Comparison of ENCODE assay signal across 17 cellular contexts in the genomic region with DNA sequence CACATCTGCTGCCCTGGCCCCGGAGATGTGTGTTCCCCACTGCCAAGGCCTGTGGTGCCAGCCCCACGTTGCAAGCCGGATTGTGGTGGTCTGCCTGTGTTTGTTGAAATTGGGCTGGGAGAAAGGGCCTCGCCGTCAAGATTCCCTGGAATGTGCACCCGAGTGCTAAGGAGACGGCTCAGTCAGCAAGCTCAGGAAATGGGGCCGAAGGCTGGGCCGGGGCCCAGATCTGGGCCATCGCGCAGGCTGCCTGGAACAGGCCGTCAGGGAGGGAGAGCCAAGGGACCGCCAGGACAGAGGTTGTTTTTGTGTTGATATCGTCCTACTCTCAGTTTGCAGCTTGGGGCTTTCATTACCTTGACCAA.
DNase-seq lines count a peak whose midpoint lies in the region; ATAC-seq and TF ChIP-seq lines count a peak whose summit lies in the region.
"Had no signal": no experiment of that assay in that cellular context is flagged by ENCODE, and none has a peak within 500 bp of the region (broad histone marks: within the 10 kb centered on the region; RNA-seq: fewer than 3 reads in every experiment).

No MANE protein-coding gene starts in this region.

- TF ChIP-seq CTCF in foreskin fibroblast (IDR thresholded peaks at IDR 0.05; ENCODE audit: low read depth, low read length): no peak

- DNase-seq in G401 (ENCODE audit: low spot score): peak; percentile 62
- DNase-seq in left lobe of liver (ENCODE audit: low spot score): no peak
- no peak for DNase-seq in sciatic nerve (ENCODE audit: low spot score)
- DNase-seq in GOT3 (lab: John Stamatoyannopoulos, UW): no peak
- DNase-seq in foreskin fibroblast: no peak
- DNase-seq in foreskin melanocyte: no peak
- DNase-seq: activated CD4-positive, alpha-beta T cell treated with anti-CD3 and anti-CD28 coated beads, Interleukin-2, amount 50 U/mL, for 1 hour; activated T-cell treated with anti-CD3 and anti-CD28 coated beads, Interleukin-2, amount 50 U/mL, for 24 hours; NCI-H1694 treated with DMSO at 0.1 percent for 48 hours; NCI-H524; OCI-M1; SK-N-SH; stimulated activated CD4-positive, alpha-beta T cell treated with anti-CD3 and anti-CD28 coated beads, Interleukin-4, amount 100 ng/mL, for 4 hours had no signal

- H3K4me1 ChIP-seq in duodenal mucosa (ENCODE audit: control insufficient read depth in 1 of 2, insufficient read depth in 2 of 2, low read length in 2 of 2): no peaks in the 10 kb centered on the region

- no peak overlapping the region for H3K4me3 ChIP-seq in duodenal mucosa (ENCODE audit: low read depth in 1 of 2, low read length in 2 of 2)
- H3K4me3 ChIP-seq in foreskin fibroblast (ENCODE audit: low read depth in 1 of 2, low read length in 2 of 2): no peak overlapping the region
- H3K4me3 ChIP-seq: lung had no signal

- intact Hi-C loops in sciatic nerve (cut with DNase I): no loop called here

- no peak overlapping the region for H3K9ac ChIP-seq in duodenal mucosa (ENCODE audit: low read depth in 1 of 2, low read length in 2 of 2)
- H3K9ac ChIP-seq: SK-N-SH had no signal

- in situ Hi-C loops in G401 (cut with HindIII; ENCODE audit: low sequenced_read_pairs): no loop called here

- no peaks in the 10 kb centered on the region for H3K27me3 ChIP-seq in duodenal mucosa (ENCODE audit: control insufficient read depth in 1 of 2, insufficient read depth in 2 of 2, low read length in 2 of 2)

- ATAC-seq in left lobe of liver (peak; percentile 43), sciatic nerve (peak; percentile 83), GM21619 (IDR thresholded peaks at IDR 0.05; ENCODE audit: unreplicated experiment) (no peak)
- ATAC-seq: esophagus mucosa had no signal

- H3K36me3 ChIP-seq in duodenal mucosa (ENCODE audit: control insufficient read depth in 1 of 2, insufficient read depth in 2 of 2, low read length in 2 of 2): no peaks in the 10 kb centered on the region

- peak overlapping the region; percentile 44 for H3K27ac ChIP-seq in duodenal mucosa (ENCODE audit: low read depth, low read length)

- peaks cover 2 to 5% of the 10 kb centered on the region in 2 donors for H3K9me3 ChIP-seq in duodenal mucosa (ENCODE audit: control insufficient read depth in 1 of 2, low read length in 2 of 2)
- H3K9me3 ChIP-seq: SK-N-SH had no signal
